ENCODE assay signal across 11 cellular contexts in genomic region chr6:144297498-144298166, GRCh38. TPM values are rescaled to one million over a fixed set of nuclear protein-coding genes. Genes with fewer than 3 reads are reported as not detected.
DNase-seq lines count a peak whose midpoint lies in the region; ATAC-seq and TF ChIP-seq lines count a peak whose summit lies in the region.
"Had no signal": no experiment of that assay in that cellular context is flagged by ENCODE, and none has a peak within 500 bp of the region (broad histone marks: within the 10 kb centered on the region; RNA-seq: fewer than 3 reads in every experiment).

No MANE protein-coding gene starts in this region.

- H3K4me3 ChIP-seq in heart left ventricle (peak overlapping the region in 2 of 12 donors; percentile 8 to 10), upper lobe of right lung (no peak overlapping the region), MM.1S (ENCODE audit: low read length) (no peak overlapping the region)

- H3K9ac ChIP-seq in MM.1S (ENCODE audit: low read length) = no peak overlapping the region

- TF ChIP-seq CTCF in heart left ventricle (IDR thresholded peaks at IDR 0.05) = no peak
- TF ChIP-seq CTCF in omental fat pad (IDR thresholded peaks at IDR 0.05) = no peak
- TF ChIP-seq CTCF in upper lobe of right lung (IDR thresholded peaks at IDR 0.05) = no peak
- TF ChIP-seq CTCF in MM.1S (IDR thresholded peaks at IDR 0.05; ENCODE audit: low read length) = no peak

- intact Hi-C loops in heart left ventricle (cut with DNase I) = loop anchor here in 3 of 10 donors (10.0 kb wide), 2 partner anchors 47 to 117 kb away; no protein-coding TSS in a partner anchor
- intact Hi-C loops in upper lobe of right lung (cut with DNase I) = no loop called here

- ATAC-seq in heart left ventricle (peak in 3 of 4 donors; percentile 68 to 77 (median 71)), omental fat pad (ENCODE audit: low FRiP score) (peak; percentile 57), upper lobe of right lung (no peak)
- ATAC-seq: activated CD8-positive, alpha-beta T cell treated with anti-CD3 and anti-CD28 coated beads for 36 hours had no signal

- H3K9me2 ChIP-seq in MM.1S (replicated peaks; ENCODE audit: insufficient read depth, low read length) = no peaks in the 10 kb centered on the region

- H3K36me3 ChIP-seq in heart left ventricle = peaks cover 0 to 42% (median 20%) of the 10 kb centered on the region in 9 donors
- peaks cover 24% of the 10 kb centered on the region for H3K36me3 ChIP-seq in upper lobe of right lung
- no peaks in the 10 kb centered on the region for H3K36me3 ChIP-seq in MM.1S (replicated peaks; ENCODE audit: insufficient read depth, low read length)

- H3K9me3 ChIP-seq in heart left ventricle = no peaks in the 10 kb centered on the region
- H3K9me3 ChIP-seq in upper lobe of right lung = no peaks in the 10 kb centered on the region
- no peaks in the 10 kb centered on the region for H3K9me3 ChIP-seq in MM.1S (replicated peaks; ENCODE audit: insufficient read depth, low read length)

- no peak for TF ChIP-seq POLR2A in heart left ventricle (IDR thresholded peaks at IDR 0.05)

- no peak overlapping the region for H2AFZ ChIP-seq in MM.1S (ENCODE audit: low read length)

- H3K27ac ChIP-seq in heart left ventricle (peak overlapping the region; percentile 38 to 87 (median 56)), upper lobe of right lung (peak overlapping the region; percentile 58), MM.1S (ENCODE audit: low read length) (no peak overlapping the region; the same call in 1 of the 2 replicates)

- H3K27me3 ChIP-seq in heart left ventricle = no peaks in the 10 kb centered on the region
- H3K27me3 ChIP-seq in upper lobe of right lung = no peaks in the 10 kb centered on the region
- H3K27me3 ChIP-seq in MM.1S (replicated peaks; ENCODE audit: insufficient read depth, low read length) = no peaks in the 10 kb centered on the region

- no peaks in the 10 kb centered on the region for H3K79me2 ChIP-seq in MM.1S (ENCODE audit: low read length)

- H3K4me1 ChIP-seq in heart left ventricle (peaks cover 4 to 68% (median 34%) of the 10 kb centered on the region in 12 donors), upper lobe of right lung (peaks cover 31% of the 10 kb centered on the region), MM.1S (ENCODE audit: low read length) (no peaks in the 10 kb centered on the region)

- no peak overlapping the region for H3K4me2 ChIP-seq in MM.1S (ENCODE audit: low read depth, low read length)

- H4K20me1 ChIP-seq in MM.1S (ENCODE audit: insufficient read depth, low read length) = no peaks in the 10 kb centered on the region

- 33 to 44% (median 42%) methylated on average over 3 of the region's 3 CpGs for WGBS in heart left ventricle, 4 donors

- DNase-seq in amniotic epithelial cell (ENCODE audit: low read depth) (peak; percentile 32), heart left ventricle (no peak), omental fat pad (ENCODE audit: low spot score) (no peak), upper lobe of right lung (no peak), SHP77 (lab: John Stamatoyannopoulos, UW) (no peak), MM.1S (no peak), NCI-H2081 (lab: John Stamatoyannopoulos, UW) (no peak)
- DNase-seq: activated CD8-positive, alpha-beta T cell treated with anti-CD3 and anti-CD28 coated beads for 36 hours; foreskin melanocyte; stimulated activated CD4-positive, alpha-beta T cell treated with anti-CD3 and anti-CD28 coated beads, Interleukin-4, amount 100 ng/mL, for 1 hour; stimulated activated naive CD4-positive, alpha-beta T cell had no signal

- no peaks in the 10 kb centered on the region for H3F3A ChIP-seq in MM.1S (ENCODE audit: insufficient read depth, low read length)

RNA-seq across cellular contexts. Expression of gene UTRN, which starts 12.5 kb away (rescaled TPM):
- total RNA-seq in heart left ventricle (100 to 1,000 TPM in 3 of 9 donors, 10 to 100 TPM in 6; 69.3 to 129 (median 86.0) TPM), omental fat pad (100 to 1,000 TPM; 172 to 283 (median 226) TPM), upper lobe of right lung (316 TPM)
- 10 to 100 TPM; 13.9 to 28.8 TPM for polyA plus RNA-seq in heart left ventricle
